8 cellular contexts compared by ENCODE assay signal in genomic region chr6:26122005-26122388, GRCh38. TPM values are rescaled to one million over a fixed set of nuclear protein-coding genes. Genes with fewer than 3 reads are reported as not detected.
DNase-seq lines count a peak whose midpoint lies in the region; ATAC-seq and TF ChIP-seq lines count a peak whose summit lies in the region.

No MANE protein-coding gene starts in this region.

- peak overlapping the region; percentile 22 for H3K9ac ChIP-seq in mesendoderm (ENCODE audit: low read length)

- no peaks in the 10 kb centered on the region for H3K27me3 ChIP-seq in cardiac muscle cell
- H3K27me3 ChIP-seq in mesendoderm (ENCODE audit: insufficient read depth, low read length, poor library complexity) = no peaks in the 10 kb centered on the region
- no peaks in the 10 kb centered on the region for H3K27me3 ChIP-seq in upper lobe of left lung

- H3K4me2 ChIP-seq in mesendoderm (ENCODE audit: low read length) = no peak overlapping the region

- no CpG with 5 or more reads among the region's 4 CpGs for WGBS in mesendoderm (ENCODE audit: extremely low coverage, insufficient coverage, low lambda C conversion rate)
- WGBS in upper lobe of left lung, 2 donors = 84% methylated on average over 4 of the region's 4 CpGs

- H3K4me1 Mint-ChIP-seq in activated naive CD8-positive, alpha-beta T cell treated with anti-CD3 and anti-CD28 coated beads, Interleukin-2, amount 50 U/mL, for 24 hours = peaks cover 42% of the 10 kb centered on the region

- H3K79me2 ChIP-seq in mesendoderm (ENCODE audit: control insufficient read depth, insufficient read depth, low read length) = peaks cover 25% of the 10 kb centered on the region

- no peak overlapping the region for H2AK5ac ChIP-seq in mesendoderm (ENCODE audit: low read length)

- no peak for TF ChIP-seq POLR2A in upper lobe of left lung (IDR thresholded peaks at IDR 0.05)

- H3K27me3 Mint-ChIP-seq in activated naive CD8-positive, alpha-beta T cell treated with anti-CD3 and anti-CD28 coated beads, Interleukin-2, amount 50 U/mL, for 24 hours = peaks cover 9% of the 10 kb centered on the region

- no peak overlapping the region for H4K5ac ChIP-seq in mesendoderm (ENCODE audit: low read length)

- H3K36me3 Mint-ChIP-seq in activated naive CD8-positive, alpha-beta T cell treated with anti-CD3 and anti-CD28 coated beads, Interleukin-2, amount 50 U/mL, for 24 hours (ENCODE audit: low read depth) = peaks cover 12% of the 10 kb centered on the region

- H3K36me3 ChIP-seq in cardiac muscle cell (no peaks in the 10 kb centered on the region), mesendoderm (ENCODE audit: control insufficient read depth, insufficient read depth, low read length) (no peaks in the 10 kb centered on the region), upper lobe of left lung (no peaks in the 10 kb centered on the region)

- H2BK15ac ChIP-seq in mesendoderm (replicated peaks; ENCODE audit: low read depth) = no peak overlapping the region

- intact Hi-C loops in cardiac septum (cut with DNase I) = loop anchor here (1.0 to 10.0 kb wide), 3 partner anchors 18 to 1013 kb away; a partner anchor contains a TSS

- peak overlapping the region; percentile 26 for H3K56ac ChIP-seq in mesendoderm (ENCODE audit: low read length)

- H4K8ac ChIP-seq in mesendoderm (ENCODE audit: low read depth, low read length) = no peak overlapping the region

- H3K9me3 Mint-ChIP-seq in activated naive CD8-positive, alpha-beta T cell treated with anti-CD3 and anti-CD28 coated beads, Interleukin-2, amount 50 U/mL, for 24 hours = no peaks in the 10 kb centered on the region

- H3K9me3 ChIP-seq in cardiac muscle cell (ENCODE audit: low read depth) (no peaks in the 10 kb centered on the region), upper lobe of left lung (no peaks in the 10 kb centered on the region)

- H2BK120ac ChIP-seq in mesendoderm (ENCODE audit: low read depth, low read length) = no peak overlapping the region

- TF ChIP-seq CTCF in cardiac muscle cell (IDR thresholded peaks at IDR 0.05; ENCODE audit: low read depth, low read length) (no peak), upper lobe of left lung (IDR thresholded peaks at IDR 0.05) (no peak)

- no peak overlapping the region for H2BK5ac ChIP-seq in mesendoderm (ENCODE audit: low read length)

- H3K27ac ChIP-seq in cardiac muscle cell (peak overlapping the region; percentile 91), mesendoderm (ENCODE audit: low read depth, low read length) (no peak overlapping the region), upper lobe of left lung (peak overlapping the region; percentile 94 to 98 (median 96))

- ATAC-seq in activated naive CD8-positive, alpha-beta T cell treated with anti-CD3 and anti-CD28 coated beads, Interleukin-2, amount 50 U/mL, for 24 hours = no peak
- no peak for ATAC-seq in upper lobe of left lung (ENCODE audit: low FRiP score in 2 of 2)
- no peak for ATAC-seq in GM21423 (IDR thresholded peaks at IDR 0.05; ENCODE audit: unreplicated experiment)

- peaks cover 3% of the 10 kb centered on the region for H3K4me1 ChIP-seq in cardiac muscle cell (ENCODE audit: low read depth)
- no peaks in the 10 kb centered on the region for H3K4me1 ChIP-seq in mesendoderm (ENCODE audit: control insufficient read depth, low read depth, low read length)
- H3K4me1 ChIP-seq in upper lobe of left lung = peaks cover 6 to 11% (median 9%) of the 10 kb centered on the region in 4 donors

- H3K23ac ChIP-seq in mesendoderm (ENCODE audit: low read length) = no peak overlapping the region

- H3K4ac ChIP-seq in mesendoderm (ENCODE audit: low read depth, low read length) = no peak overlapping the region

- H3K27ac Mint-ChIP-seq in activated naive CD8-positive, alpha-beta T cell treated with anti-CD3 and anti-CD28 coated beads, Interleukin-2, amount 50 U/mL, for 24 hours = peak overlapping the region; percentile 99

- H3K79me1 ChIP-seq in mesendoderm (ENCODE audit: low read length) = peaks cover 2% of the 10 kb centered on the region

- H3K18ac ChIP-seq in mesendoderm (ENCODE audit: low read length) = peak overlapping the region; percentile 28

- TF ChIP-seq EP300 in upper lobe of left lung (IDR thresholded peaks at IDR 0.05) = no peak

- H3K4me3 ChIP-seq in cardiac muscle cell (no peak overlapping the region), mesendoderm (ENCODE audit: low read length) (no peak overlapping the region), upper lobe of left lung (peak overlapping the region in 3 of 4 donors; percentile 71 to 75 (median 72))

- H3K4me3 Mint-ChIP-seq in activated naive CD8-positive, alpha-beta T cell treated with anti-CD3 and anti-CD28 coated beads, Interleukin-2, amount 50 U/mL, for 24 hours = peak overlapping the region; percentile 91

- no peak for DNase-seq in cardiac muscle cell (ENCODE audit: low read depth in 1 of 2, low spot score in 1 of 2)
- no peak for DNase-seq in cardiac septum (ENCODE audit: low spot score)
- no peak for DNase-seq in activated naive CD8-positive, alpha-beta T cell treated with anti-CD3 and anti-CD28 coated beads, Interleukin-2, amount 50 U/mL, for 24 hours
- no peak for DNase-seq in mesendoderm
- no peak for DNase-seq in upper lobe of left lung
- no peak for DNase-seq in SIG-M5 (lab: John Stamatoyannopoulos, UW)
- DNase-seq in NCI-H226 = no peak

RNA-seq across cellular contexts. Expression of gene HFE, which starts 34.8 kb away (rescaled TPM):
- total RNA-seq in cardiac muscle cell (0.66 and 0.99 TPM in 2 replicates), cardiac septum (2.4 TPM), upper lobe of left lung (10 to 100 TPM in 2 of 6 donors, 1 to 10 TPM in 4; 3.8 to 26.2 (median 8.5) TPM)
- polyA plus RNA-seq in cardiac muscle cell = 0.28 and 1.3 TPM in 2 replicates
- 0.28 TPM for polyA plus RNA-seq in mesendoderm (2013, experiment 1 of 2)
- polyA plus RNA-seq in mesendoderm (2013, experiment 2 of 2) = 0.41 TPM

Comparison
In these comparisons a context has a peak if more than half of its experiments do, and no peak if none do; other contexts are left out.
1. H3K4me3 ChIP-seq: peak in upper lobe of left lung (3 of 4); none in cardiac muscle cell (single experiment) and mesendoderm (single experiment).